Comparison of ENCODE assay signal across 27 cellular contexts in the genomic region with DNA sequence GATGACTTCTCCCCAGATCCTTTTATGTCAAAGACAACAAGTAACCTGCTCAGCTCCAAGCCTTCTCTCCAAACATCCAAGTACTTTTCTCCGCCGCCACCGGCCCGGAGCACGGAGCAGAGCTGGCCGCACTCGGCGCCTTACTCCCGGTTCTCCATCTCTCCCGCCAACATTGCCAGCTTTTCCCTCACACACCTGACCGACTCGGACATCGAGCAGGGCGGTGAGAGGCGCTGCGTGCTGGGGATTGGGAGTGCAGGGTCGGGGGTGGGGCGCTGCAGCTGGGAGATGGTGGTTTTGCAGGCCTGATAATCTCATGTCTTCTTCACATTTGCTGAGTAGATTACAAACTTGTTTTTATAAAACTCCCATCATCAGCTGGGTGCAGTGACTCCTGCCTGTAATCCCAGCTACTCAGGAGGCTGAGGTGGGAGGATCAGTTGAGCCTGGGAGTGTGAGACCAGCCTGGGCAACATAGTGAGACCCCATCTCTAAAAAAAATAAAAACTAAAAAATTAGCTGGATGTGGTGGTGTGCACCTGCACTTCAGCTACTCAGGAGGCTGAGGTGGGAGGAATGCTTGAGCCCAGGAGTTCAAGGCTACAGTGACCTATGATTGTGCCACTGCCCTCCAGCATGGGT. TPM values are rescaled to one million over a fixed set of nuclear protein-coding genes. Genes with fewer than 3 reads are reported as not detected.
DNase-seq lines count a peak whose midpoint lies in the region; ATAC-seq and TF ChIP-seq lines count a peak whose summit lies in the region.
"Had no signal": no experiment of that assay in that cellular context is flagged by ENCODE, and none has a peak within 500 bp of the region (broad histone marks: within the 10 kb centered on the region; RNA-seq: fewer than 3 reads in every experiment).

No MANE protein-coding gene starts in this region.

- no peak for ATAC-seq in activated naive CD8-positive, alpha-beta T cell treated with anti-CD3 and anti-CD28 coated beads, Interleukin-2, amount 10 ng/mL, durations not matched to agents 7 days and 5 days (ENCODE audit: low read depth)
- ATAC-seq: activated T-helper 17 cell treated with anti-CD3 and anti-CD28 coated beads, Interleukin-2, amount 50 U/mL, for 72 hours; effector memory CD8-positive, alpha-beta T cell had no signal

- no TSS peak for BruUV-seq in Caco-2 (replicated peaks; lab: Mats Ljungman, UMichigan)

- H3K79me1 ChIP-seq in neuronal stem cell (ENCODE audit: low read depth, low read length), result no peaks in the 10 kb centered on the region

- H2BK15ac ChIP-seq in neuronal stem cell (ENCODE audit: low read length), result no peak overlapping the region

- H3K27me3 ChIP-seq in Caco-2 (replicated peaks; ENCODE audit: control insufficient read depth, insufficient read depth, low read length) (no peaks in the 10 kb centered on the region), neuronal stem cell (ENCODE audit: control insufficient read depth in 3 of 3, insufficient read depth in 3 of 3, low read depth in 1 of 3, low read length in 3 of 3) (no peaks in the 10 kb centered on the region), BE2C (no peaks in the 10 kb centered on the region)
- H3K27me3 ChIP-seq: breast epithelium, heart right ventricle, uterus had no signal

- POLR2A ChIA-PET in Caco-2 (lab: Charles Lee), result no interaction called here
- POLR2A ChIA-PET in activated naive CD8-positive, alpha-beta T cell treated with anti-CD3 and anti-CD28 coated beads, Interleukin-2, amount 10 ng/mL, durations not matched to agents 7 days and 5 days (lab: Charles Lee), result interaction anchor here (3.3 kb wide), 1 partner anchor 47 kb away, joined by 26 read pairs; no protein-coding TSS in a partner anchor

- no peak overlapping the region for H2BK5ac ChIP-seq in neuronal stem cell (ENCODE audit: low read length)

- H3K18ac ChIP-seq in neuronal stem cell (ENCODE audit: low read length), result peak overlapping the region; percentile 29

- no peak overlapping the region for H2BK120ac ChIP-seq in neuronal stem cell (ENCODE audit: low read depth, low read length)

- H3K14ac ChIP-seq in neuronal stem cell (ENCODE audit: low read length), result no peak overlapping the region

- H3K27me3 Mint-ChIP-seq in Caco-2 (ENCODE audit: insufficient read depth, unreplicated experiment), result no peaks in the 10 kb centered on the region
- H3K27me3 Mint-ChIP-seq in activated naive CD8-positive, alpha-beta T cell treated with anti-CD3 and anti-CD28 coated beads, Interleukin-2, amount 10 ng/mL, durations not matched to agents 7 days and 5 days, result no peaks in the 10 kb centered on the region
- H3K27me3 Mint-ChIP-seq: activated T-helper 17 cell treated with anti-CD3 and anti-CD28 coated beads, Interleukin-2, amount 50 U/mL, for 72 hours; effector memory CD8-positive, alpha-beta T cell had no signal

- H3K4me3 ChIP-seq in Caco-2 (ENCODE audit: low read depth, low read length), result no peak overlapping the region
- no peak overlapping the region for H3K4me3 ChIP-seq in neuronal stem cell (ENCODE audit: low read length in 2 of 2)
- no peak overlapping the region for H3K4me3 ChIP-seq in BE2C (ENCODE audit: low read depth, low read length)
- H3K4me3 ChIP-seq: breast epithelium, heart right ventricle, uterus had no signal

- peak overlapping the region; percentile 50 for H3K27ac Mint-ChIP-seq in Caco-2 (ENCODE audit: unreplicated experiment)
- H3K27ac Mint-ChIP-seq in activated naive CD8-positive, alpha-beta T cell treated with anti-CD3 and anti-CD28 coated beads, Interleukin-2, amount 10 ng/mL, durations not matched to agents 7 days and 5 days, result no peak overlapping the region
- H3K27ac Mint-ChIP-seq: activated T-helper 17 cell treated with anti-CD3 and anti-CD28 coated beads, Interleukin-2, amount 50 U/mL, for 72 hours; effector memory CD8-positive, alpha-beta T cell had no signal

- no peak overlapping the region for H2BK12ac ChIP-seq in neuronal stem cell (ENCODE audit: low read length)

- peak; percentile 54 for DNase-seq in activated CD8-positive, alpha-beta memory T cell treated with anti-CD3 and anti-CD28 coated beads for 24 hours
- no peak for DNase-seq in activated CD8-positive, alpha-beta memory T cell treated with anti-CD3 and anti-CD28 coated beads, Interleukin-2, amount 50 U/mL, for 4 hours
- no peak for DNase-seq in Caco-2
- DNase-seq in activated naive CD8-positive, alpha-beta T cell treated with anti-CD3 and anti-CD28 coated beads, Interleukin-2, amount 10 ng/mL, durations not matched to agents 7 days and 5 days, result no peak
- DNase-seq in neuronal stem cell (ENCODE audit: low spot score), result no peak
- no peak for DNase-seq in BE2C
- no peak for DNase-seq in EL
- DNase-seq in SHP77 treated with DMSO at 0.1 percent for 48 hours (lab: John Stamatoyannopoulos, UW), result no peak
- DNase-seq: amygdala; effector memory CD8-positive, alpha-beta T cell; foreskin fibroblast; HCEC 1CT; heart right ventricle; Kasumi-1; left colon; mesenchymal stem cell; NCI-H1694 treated with DMSO at 0.1 percent for 48 hours; nucleus accumbens; RPMI8226; SK-N-SH; substantia nigra; T-helper 9 cell; uterus had no signal

- H4K8ac ChIP-seq in neuronal stem cell (ENCODE audit: low read depth, low read length), result no peak overlapping the region

- WGBS in neuronal stem cell (ENCODE audit: extremely low coverage in 2 of 2, insufficient read length in 2 of 2, insufficient replicate concordance in 1 of 2), 2 donors, result no CpG with 5 or more reads among the region's 18 CpGs

- H3K4me2 ChIP-seq in neuronal stem cell (ENCODE audit: insufficient read depth, low read length, poor library complexity, severe bottlenecking), result no peak overlapping the region
- H3K4me2 ChIP-seq: SK-N-SH had no signal

- H3K4me1 ChIP-seq in Caco-2 (peaks cover 7% of the 10 kb centered on the region), neuronal stem cell (ENCODE audit: control insufficient read depth in 2 of 2, insufficient read depth in 1 of 2, low read depth in 1 of 2, low read length in 2 of 2) (no peaks in the 10 kb centered on the region), BE2C (no peaks in the 10 kb centered on the region)
- H3K4me1 ChIP-seq: breast epithelium, uterus had no signal

- H2AK5ac ChIP-seq in neuronal stem cell (ENCODE audit: low read depth, low read length), result no peak overlapping the region

- intact Hi-C loops in Caco-2 (cut with micrococcal nuclease; ENCODE audit: unreplicated experiment), result no loop called here

- no peak overlapping the region for H2AFZ ChIP-seq in neuronal stem cell (ENCODE audit: low read length)

- H3K9me3 Mint-ChIP-seq in Caco-2 (ENCODE audit: unreplicated experiment), result no peaks in the 10 kb centered on the region
- peaks cover 1% of the 10 kb centered on the region for H3K9me3 Mint-ChIP-seq in activated naive CD8-positive, alpha-beta T cell treated with anti-CD3 and anti-CD28 coated beads, Interleukin-2, amount 10 ng/mL, durations not matched to agents 7 days and 5 days
- H3K9me3 Mint-ChIP-seq: activated T-helper 17 cell treated with anti-CD3 and anti-CD28 coated beads, Interleukin-2, amount 50 U/mL, for 72 hours; effector memory CD8-positive, alpha-beta T cell had no signal

- H3K4me3 Mint-ChIP-seq in Caco-2 (ENCODE audit: unreplicated experiment), result no peak overlapping the region
- H3K4me3 Mint-ChIP-seq in activated naive CD8-positive, alpha-beta T cell treated with anti-CD3 and anti-CD28 coated beads, Interleukin-2, amount 10 ng/mL, durations not matched to agents 7 days and 5 days, result peak overlapping the region; percentile 49

- CTCF ChIA-PET in Caco-2 (lab: Charles Lee), result no interaction called here

- no peak overlapping the region for H4K91ac ChIP-seq in neuronal stem cell (ENCODE audit: low read depth, low read length, poor library complexity)

- H3K9me3 ChIP-seq in Caco-2 (no peaks in the 10 kb centered on the region), neuronal stem cell (replicated peaks in 1 of 2; ENCODE audit: control insufficient read depth in 2 of 2, insufficient read depth in 1 of 2, low read depth in 1 of 2, low read length in 2 of 2) (peaks cover 0 to 5% of the 10 kb centered on the region in 2 donors), BE2C (no peaks in the 10 kb centered on the region)
- H3K9me3 ChIP-seq: SK-N-SH, uterus had no signal

- no peak overlapping the region for H3K27ac ChIP-seq in neuronal stem cell (replicated peaks; ENCODE audit: low read length)
- H3K27ac ChIP-seq: breast epithelium, heart right ventricle, uterus had no signal

- H3K36me3 ChIP-seq in Caco-2 (ENCODE audit: control insufficient read depth, insufficient read depth, low read length) (peaks cover 2% of the 10 kb centered on the region), neuronal stem cell (replicated peaks in 1 of 2; ENCODE audit: control insufficient read depth in 2 of 2, insufficient read depth in 2 of 2, low read length in 2 of 2) (peaks cover 16 to 72% of the 10 kb centered on the region in 2 donors), BE2C (peaks cover 3% of the 10 kb centered on the region; the same call in 1 of the 2 replicates)
- H3K36me3 ChIP-seq: breast epithelium, uterus had no signal

- H3K4ac ChIP-seq in neuronal stem cell (ENCODE audit: low read length), result no peak overlapping the region

- peaks cover 7% of the 10 kb centered on the region for H3K4me1 Mint-ChIP-seq in Caco-2 (ENCODE audit: low read depth, unreplicated experiment)
- peaks cover 35% of the 10 kb centered on the region for H3K4me1 Mint-ChIP-seq in activated naive CD8-positive, alpha-beta T cell treated with anti-CD3 and anti-CD28 coated beads, Interleukin-2, amount 10 ng/mL, durations not matched to agents 7 days and 5 days

- H3K36me3 Mint-ChIP-seq in Caco-2 (ENCODE audit: insufficient read depth, unreplicated experiment), result peaks cover 41% of the 10 kb centered on the region
- peaks cover 23% of the 10 kb centered on the region for H3K36me3 Mint-ChIP-seq in activated naive CD8-positive, alpha-beta T cell treated with anti-CD3 and anti-CD28 coated beads, Interleukin-2, amount 10 ng/mL, durations not matched to agents 7 days and 5 days

- TF ChIP-seq CTCF in Caco-2 (IDR thresholded peaks at IDR 0.05; ENCODE audit: insufficient read depth in 1 of 2, low read depth in 1 of 2, low read length in 1 of 2, severe bottlenecking in 1 of 2, unreplicated experiment in 1 of 2) (no peak), BE2C (IDR thresholded peaks at IDR 0.05; ENCODE audit: low read depth, low read length) (no peak)

- H3K23ac ChIP-seq in neuronal stem cell (ENCODE audit: low read depth, low read length, poor library complexity), result no peak overlapping the region

- no peak overlapping the region for H3K9ac ChIP-seq in neuronal stem cell (ENCODE audit: low read depth, low read length, poor library complexity)
- H3K9ac ChIP-seq: SK-N-SH had no signal

RNA-seq across cellular contexts. Expression of a gene that starts 7.2 kb away (rescaled TPM):
- 3.4 and 3.6 TPM in 2 replicates for total RNA-seq in Caco-2 (2022)
- not detected for total RNA-seq in activated naive CD8-positive, alpha-beta T cell treated with anti-CD3 and anti-CD28 coated beads, Interleukin-2, amount 10 ng/mL, durations not matched to agents 7 days and 5 days
- polyA plus RNA-seq in neuronal stem cell (2013, experiment 1 of 2), result 2.4 TPM
- 2.2 TPM for polyA plus RNA-seq in neuronal stem cell (2013, experiment 2 of 2)
- 0.85 TPM for polyA plus RNA-seq in BE2C (2012; ENCODE audit: insufficient read depth, insufficient read length, low read depth)
- total RNA-seq: activated T-helper 17 cell treated with anti-CD3 and anti-CD28 coated beads, Interleukin-2, amount 50 U/mL, for 72 hours; Daoy; heart right ventricle had no signal
- polyA plus RNA-seq: BJ had no signal

RNA-seq across cellular contexts. Expression of a gene that starts 47.9 kb away (rescaled TPM):
- total RNA-seq in Caco-2 (2022), result 19.0 and 26.4 TPM in 2 replicates
- 10 to 100 TPM; 78.9 to 80.2 TPM for total RNA-seq in activated naive CD8-positive, alpha-beta T cell treated with anti-CD3 and anti-CD28 coated beads, Interleukin-2, amount 10 ng/mL, durations not matched to agents 7 days and 5 days
- polyA plus RNA-seq in neuronal stem cell (2013, experiment 1 of 2), result 7.3 TPM
- polyA plus RNA-seq in neuronal stem cell (2013, experiment 2 of 2), result 7.5 TPM
- 32.9 TPM for polyA plus RNA-seq in BE2C (2012; ENCODE audit: insufficient read depth, insufficient read length, low read depth)
